5 cellular contexts compared by ENCODE assay signal in genomic region chr3:197886052-197886451, GRCh38.
A peak's percentile ranks its signal among the peaks of the same experiment; 100 is the strongest.
TF ChIP-seq lines count a peak whose summit lies in the region.

No MANE protein-coding gene starts in this region.

TF ChIP-seq in HEK293, 187 proteins besides CTCF, POLR2A, EP300 and RAD21:
- peak; percentile 88 for TF ChIP-seq ZNF121 (tag by site-specific recombination; IDR thresholded peaks at IDR 0.05)

TF ChIP-seq in WTC11, 78 proteins besides CTCF, POLR2A, EP300 and RAD21:
- peak; percentile 89 for TF ChIP-seq ZNF121 (CRISPR knock-in tag; IDR thresholded peaks at IDR 0.05)

TF ChIP-seq in K562, 482 proteins besides CTCF, POLR2A, EP300 and RAD21:
- peak; percentile 82 for TF ChIP-seq ZNF121 (CRISPR knock-in tag; conservative IDR thresholded peaks at IDR 0.05)
TF ChIP-seq in K562: peak in this region for 1; not testable (repeated sequence) for 481.

TF ChIP-seq in H1, 55 proteins besides CTCF, POLR2A, EP300 and RAD21:
- peak; percentile 47; the same call in 1 of the 2 replicates for TF ChIP-seq KDM1A (IDR thresholded peaks at IDR 0.05; ENCODE audit: borderline replicate concordance, low read length)

TF ChIP-seq in HepG2, 621 proteins besides CTCF, POLR2A, EP300 and RAD21:
- TF ChIP-seq ZNF770 (CRISPR knock-in tag; IDR thresholded peaks at IDR 0.05) (peak; percentile 24; the same call in 1 of the 2 replicates), ZNF121 (CRISPR knock-in tag; IDR thresholded peaks at IDR 0.05) (peak; percentile 71)
